In genomic region chr6:125533710-125534397, GRCh38 we compare ENCODE assay signal across 14 cellular contexts.
A peak's percentile ranks its signal among the peaks of the same experiment; 100 is the strongest.
DNase-seq lines count a peak whose midpoint lies in the region; ATAC-seq and TF ChIP-seq lines count a peak whose summit lies in the region.
"Had no signal": no experiment of that assay in that cellular context is flagged by ENCODE, and none has a peak within 500 bp of the region (broad histone marks: within the 10 kb centered on the region; RNA-seq: fewer than 3 reads in every experiment).

No MANE protein-coding gene starts in this region.

- H3K27me3 Mint-ChIP-seq in neural crest cell (ENCODE audit: low read depth), result peaks cover 55% of the 10 kb centered on the region

- peak overlapping the region; percentile 31 for H3K27ac Mint-ChIP-seq in neural crest cell (ENCODE audit: unreplicated experiment)
- H3K27ac Mint-ChIP-seq: effector memory CD8-positive, alpha-beta T cell had no signal

- H3K9me3 Mint-ChIP-seq in neural crest cell, result no peaks in the 10 kb centered on the region
- H3K9me3 Mint-ChIP-seq: effector memory CD8-positive, alpha-beta T cell had no signal

- intact Hi-C loops in esophagus squamous epithelium (cut with DNase I), result no loop called here

- no peaks in the 10 kb centered on the region for H3K36me3 ChIP-seq in RWPE2 (ENCODE audit: low read depth)
- H3K36me3 ChIP-seq in esophagus squamous epithelium, result no peaks in the 10 kb centered on the region
- H3K36me3 ChIP-seq in effector memory CD4-positive, alpha-beta T cell (ENCODE audit: control insufficient read depth, insufficient read depth, low read length), result no peaks in the 10 kb centered on the region
- H3K36me3 ChIP-seq: HAP-1 had no signal

- WGBS in esophagus squamous epithelium, 2 donors, result 25 to 28% methylated on average over 22 of the region's 28 CpGs

- H3K4me3 Mint-ChIP-seq in neural crest cell, result no peak overlapping the region
- H3K4me3 Mint-ChIP-seq: effector memory CD8-positive, alpha-beta T cell had no signal

- DNase-seq in DMS153 (lab: John Stamatoyannopoulos, UW) (peak; percentile 34), RWPE2 (ENCODE audit: low spot score) (no peak), esophagus squamous epithelium (lab: John Stamatoyannopoulos, UW) (no peak), neural crest cell (ENCODE audit: low read depth, low spot score) (no peak), RPMI8226 (no peak), omental fat pad (ENCODE audit: low spot score) (no peak)
- DNase-seq in effector memory CD4-positive, alpha-beta T cell, result no peak
- DNase-seq: effector memory CD8-positive, alpha-beta T cell; NCI-H1694 treated with DMSO at 0.1 percent for 48 hours; stimulated activated CD4-positive, alpha-beta T cell treated with anti-CD3 and anti-CD28 coated beads, Interleukin-12 subunit alpha, Interleukin-12 subunit beta, amount 100 ng/mL, for 4 hours had no signal

- no peak for TF ChIP-seq POLR2A in esophagus squamous epithelium (IDR thresholded peaks at IDR 0.05)

- H3K4me3 ChIP-seq in RWPE2 (ENCODE audit: severe bottlenecking) (no peak overlapping the region), esophagus squamous epithelium (peak overlapping the region in 3 of 4 donors; percentile 3 to 32 (median 15))
- H3K4me3 ChIP-seq in effector memory CD4-positive, alpha-beta T cell (ENCODE audit: insufficient read depth, low read depth, low read length, poor library complexity, severe bottlenecking), result no peak overlapping the region
- H3K4me3 ChIP-seq: GM12878, HAP-1 had no signal

- no peak for TF ChIP-seq CTCF in RWPE2 (IDR thresholded peaks at IDR 0.05; ENCODE audit: poor library complexity, severe bottlenecking)
- no peak for TF ChIP-seq CTCF in esophagus squamous epithelium (IDR thresholded peaks at IDR 0.05)
- TF ChIP-seq CTCF in neural crest cell (conservative IDR thresholded peaks at IDR 0.05), result no peak
- TF ChIP-seq CTCF in omental fat pad (IDR thresholded peaks at IDR 0.05), result no peak

- 0 out of 3 replicates have a peak, but pooled peaks have one; percentile 17 for ATAC-seq in RWPE2 (ENCODE audit: low read depth)
- no peak for ATAC-seq in HG02870 (IDR thresholded peaks at IDR 0.05; ENCODE audit: unreplicated experiment)
- no peak for ATAC-seq in omental fat pad (ENCODE audit: low FRiP score)
- ATAC-seq: activated CD4-positive, CD25-positive, alpha-beta regulatory T cell treated with anti-CD3 and anti-CD28 coated beads, Interleukin-2, amount 50 U/mL, for 24 hours; effector memory CD8-positive, alpha-beta T cell; GM12878 had no signal

- H3K9me3 ChIP-seq in RWPE2 (ENCODE audit: severe bottlenecking), result no peaks in the 10 kb centered on the region
- H3K9me3 ChIP-seq in esophagus squamous epithelium, result no peaks in the 10 kb centered on the region
- H3K9me3 ChIP-seq in effector memory CD4-positive, alpha-beta T cell (ENCODE audit: control insufficient read depth, low read length), result no peaks in the 10 kb centered on the region
- H3K9me3 ChIP-seq: HAP-1 had no signal

- H3K4me1 ChIP-seq in RWPE2 (ENCODE audit: insufficient read depth, poor library complexity, severe bottlenecking) (no peaks in the 10 kb centered on the region), esophagus squamous epithelium (peaks cover 0 to 11% (median 4%) of the 10 kb centered on the region in 3 donors)
- no peaks in the 10 kb centered on the region for H3K4me1 ChIP-seq in effector memory CD4-positive, alpha-beta T cell (ENCODE audit: control insufficient read depth, insufficient read depth, low read length, poor library complexity, severe bottlenecking)
- H3K4me1 ChIP-seq: HAP-1 had no signal

- H3K27ac ChIP-seq in RWPE2 (ENCODE audit: poor library complexity, severe bottlenecking) (no peak overlapping the region), esophagus squamous epithelium (no peak overlapping the region)
- no peak overlapping the region for H3K27ac ChIP-seq in effector memory CD4-positive, alpha-beta T cell (ENCODE audit: insufficient read depth, low read length, poor library complexity, severe bottlenecking)

- peaks cover 35% of the 10 kb centered on the region for H3K4me1 Mint-ChIP-seq in neural crest cell

- no peaks in the 10 kb centered on the region for H3K36me3 Mint-ChIP-seq in neural crest cell (ENCODE audit: low read depth)

- H3K27me3 ChIP-seq in RWPE2 (ENCODE audit: insufficient read depth, poor library complexity, severe bottlenecking) (peaks cover 54% of the 10 kb centered on the region), esophagus squamous epithelium (peaks cover 0 to 43% (median 0%) of the 10 kb centered on the region in 4 donors)
- H3K27me3 ChIP-seq in effector memory CD4-positive, alpha-beta T cell (replicated peaks; ENCODE audit: control insufficient read depth, insufficient read depth, low read length, poor library complexity, severe bottlenecking), result no peaks in the 10 kb centered on the region

Comparison
In these comparisons a context has a peak if more than half of its experiments do, and no peak if none do; other contexts are left out.
1. H3K4me3 ChIP-seq: peak in esophagus squamous epithelium (3 of 4); none in RWPE2 (single experiment) and effector memory CD4-positive, alpha-beta T cell (single experiment).